Comparison of ENCODE assay signal across 1 cellular context in genomic region chr9:99192786-99193465, GRCh38.
TF ChIP-seq lines count a peak whose summit lies in the region.

No MANE protein-coding gene starts in this region.

TF ChIP-seq in GM23338, 12 proteins besides CTCF, POLR2A, EP300 and RAD21 (continued from another document):
- no peak for TF ChIP-seq ZNF462 (CRISPR knock-in tag; IDR thresholded peaks at IDR 0.05)
- no peak for TF ChIP-seq JUNB (IDR thresholded peaks at IDR 0.05; ENCODE audit: unreplicated experiment)
- no peak for TF ChIP-seq EZH2 (IDR thresholded peaks at IDR 0.05; ENCODE audit: low read depth, unreplicated experiment)
- no peak for TF ChIP-seq EZH2phosphoT487 (IDR thresholded peaks at IDR 0.05; ENCODE audit: unreplicated experiment)
- no peak for TF ChIP-seq POLR2AphosphoS5 (IDR thresholded peaks at IDR 0.05; ENCODE audit: low read depth)
- TF ChIP-seq ZNF331 (CRISPR knock-in tag; IDR thresholded peaks at IDR 0.05; ENCODE audit: low read depth): no peak
- no peak for TF ChIP-seq ETS1 (IDR thresholded peaks at IDR 0.05)
